Comparison of ENCODE assay signal across 1 cellular context in genomic region chr16:24539850-24540484, GRCh38.
TF ChIP-seq lines count a peak whose summit lies in the region.

No MANE protein-coding gene starts in this region.

TF ChIP-seq in HepG2, 621 proteins besides CTCF, POLR2A, EP300 and RAD21 (continued from another document and continues in another):
- TF ChIP-seq ZBTB40 (IDR thresholded peaks at IDR 0.05) (no peak), ZBTB40 (CRISPR knock-in tag; IDR thresholded peaks at IDR 0.05) (0 out of 2 replicates have a peak, but pooled peaks have one; percentile 11), ZNF75D (CRISPR knock-in tag; IDR thresholded peaks at IDR 0.05; ENCODE audit: borderline replicate concordance) (no peak), ZBTB2 (CRISPR knock-in tag; IDR thresholded peaks at IDR 0.05; ENCODE audit: low read depth) (no peak), ZBTB20 (CRISPR knock-in tag; IDR thresholded peaks at IDR 0.05; ENCODE audit: borderline replicate concordance, low read depth) (no peak), RAD51 (IDR thresholded peaks at IDR 0.05; ENCODE audit: borderline replicate concordance) (no peak), SMAD1 (CRISPR knock-in tag; IDR thresholded peaks at IDR 0.05; ENCODE audit: borderline replicate concordance, low read depth) (no peak), CEBPZ (IDR thresholded peaks at IDR 0.05; ENCODE audit: low read length) (no peak), RARG (CRISPR knock-in tag; IDR thresholded peaks at IDR 0.05; ENCODE audit: low read depth) (no peak; the same call in 1 of the 2 replicates), HCFC1 (IDR thresholded peaks at IDR 0.05; ENCODE audit: low read depth, low read length) (no peak), KDM3A (CRISPR knock-in tag; IDR thresholded peaks at IDR 0.05; ENCODE audit: low read depth) (no peak), KIAA2018 (CRISPR knock-in tag; IDR thresholded peaks at IDR 0.05; ENCODE audit: borderline replicate concordance) (no peak), ZNF749 (CRISPR knock-in tag; IDR thresholded peaks at IDR 0.05; ENCODE audit: borderline replicate concordance) (no peak), ZBTB26 (CRISPR knock-in tag; IDR thresholded peaks at IDR 0.05; ENCODE audit: borderline replicate concordance) (no peak; the same call in 1 of the 2 replicates), SIN3B (IDR thresholded peaks at IDR 0.05; ENCODE audit: low read length) (no peak), ZSCAN22 (CRISPR knock-in tag; IDR thresholded peaks at IDR 0.05) (0 out of 2 replicates have a peak, but pooled peaks have one; percentile 15), SNAPC2 (CRISPR knock-in tag; IDR thresholded peaks at IDR 0.05) (no peak), ASH2L (IDR thresholded peaks at IDR 0.05; ENCODE audit: insufficient read length, low read depth, low read length) (peak; percentile 83), POLR2AphosphoS2 (IDR thresholded peaks at IDR 0.05; ENCODE audit: low read depth, low read length) (no peak), ZNF296 (CRISPR knock-in tag; conservative IDR thresholded peaks at IDR 0.05) (no peak), ZSCAN9 (CRISPR knock-in tag; IDR thresholded peaks at IDR 0.05; ENCODE audit: borderline replicate concordance) (no peak), ATF3 (CRISPR knock-in tag; IDR thresholded peaks at IDR 0.05) (no peak), ZBTB1 (CRISPR knock-in tag; IDR thresholded peaks at IDR 0.05; ENCODE audit: borderline replicate concordance) (no peak), KLF6 (CRISPR knock-in tag; IDR thresholded peaks at IDR 0.05) (no peak; the same call in 1 of the 2 replicates), ATF5 (CRISPR knock-in tag; IDR thresholded peaks at IDR 0.05; ENCODE audit: low read depth) (no peak), ZSCAN12 (CRISPR knock-in tag; IDR thresholded peaks at IDR 0.05) (no peak)
